Comparison of ENCODE assay signal across 13 cellular contexts in the genomic region with DNA sequence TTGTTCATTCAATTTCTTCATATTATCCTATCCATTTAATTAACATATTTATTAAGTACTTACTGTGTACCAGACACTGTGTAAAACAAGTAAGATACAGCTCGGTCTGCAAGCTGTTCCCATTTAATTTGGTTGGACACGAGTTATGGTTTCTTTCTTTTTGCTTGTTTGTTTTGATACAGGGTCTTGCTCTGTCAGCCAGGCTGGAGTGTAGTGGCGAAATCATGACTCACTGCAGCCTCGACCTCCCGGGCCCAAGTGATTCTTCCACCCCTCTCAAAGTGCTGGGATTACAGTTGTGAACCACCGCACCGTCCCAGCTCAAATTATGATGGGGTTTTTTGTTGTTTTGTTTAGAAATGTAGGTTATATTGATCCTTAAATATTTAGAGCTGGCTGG. TPM values are rescaled to one million over a fixed set of nuclear protein-coding genes. Genes with fewer than 3 reads are reported as not detected.
DNase-seq lines count a peak whose midpoint lies in the region; ATAC-seq, FAIRE-seq and TF ChIP-seq lines count a peak whose summit lies in the region.
"Had no signal": no experiment of that assay in that cellular context is flagged by ENCODE, and none has a peak within 500 bp of the region (broad histone marks: within the 10 kb centered on the region; RNA-seq: fewer than 3 reads in every experiment).

No MANE protein-coding gene starts in this region.

- no peak for FAIRE-seq in A549 (lab: Jason Lieb, UNC)

- peaks cover 22% of the 10 kb centered on the region for H3K36me3 ChIP-seq in MG63
- H3K36me3 ChIP-seq: transverse colon had no signal

- POLR2A ChIA-PET in A549 (lab: Yijun Ruan, JAX), result interaction anchor here (0.7 to 2.0 kb wide), 3 partner anchors 9 to 97 kb away, joined by 3 to 7 read pairs (median 3); a partner anchor contains a TSS

- no peak for TF ChIP-seq EP300 in A549 (IDR thresholded peaks at IDR 0.05)

- no peak overlapping the region for H3K27ac ChIP-seq in A549
- H3K27ac ChIP-seq: PC-9, VCaP had no signal

- CTCF ChIA-PET in A549 (lab: Yijun Ruan, JAX), result interaction anchor here (1.2 to 3.4 kb wide), 4 partner anchors 10 to 115 kb away, joined by 3 to 18 read pairs (median 4); no protein-coding TSS in a partner anchor

- H3K9me3 ChIP-seq in A549 (0 out of 3 replicates have a peak, but pooled peaks cover 6% of the 10 kb centered on the region), MG63 (no peaks in the 10 kb centered on the region)
- H3K9me3 ChIP-seq: transverse colon had no signal

- no peak for TF ChIP-seq RAD21 in A549 (conservative IDR thresholded peaks at IDR 0.05 in 1 of 2, IDR thresholded peaks at IDR 0.05 in 1 of 2)

- peaks cover 11% of the 10 kb centered on the region; the same call in 2 of the 3 replicates for H3K4me1 ChIP-seq in A549

- H3K4me3 ChIP-seq in A549 (no peak overlapping the region), MG63 (peak overlapping the region; percentile 5)
- H3K4me3 ChIP-seq: PC-9, transverse colon had no signal

- ATAC-seq in A549 (peak in 1 of 2 experiments; percentile 39; a peak in 1 of 6 replicates), GM21786 (IDR thresholded peaks at IDR 0.05; ENCODE audit: unreplicated experiment) (no peak)

- 40% methylated on average over 7 of the region's 7 CpGs for WGBS in A549 (ENCODE audit: missing lambda C conversion rate)

- H3K4me2 ChIP-seq in A549, result peak overlapping the region; percentile 16; the same call in 2 of the 3 replicates
- H3K4me2 ChIP-seq: PC-9 had no signal

- TF ChIP-seq CTCF in A549 (IDR thresholded peaks at IDR 0.05), result no peak

- DNase-seq in A549 (ENCODE audit: low read depth in 1 of 2, low spot score in 1 of 2), result no peak
- peak; percentile 87 for DNase-seq in MG63
- peak; percentile 74 for DNase-seq in dedifferentiated amniotic fluid mesenchymal stem cell (ENCODE audit: extremely low spot score)
- peak; percentile 30 for DNase-seq in mucosa of gallbladder (ENCODE audit: low spot score)
- DNase-seq in activated naive CD4-positive, alpha-beta T cell treated with Interleukin-2 at 50 U/mL for 16 hours, result no peak
- no peak for DNase-seq in stimulated activated naive CD4-positive, alpha-beta T cell treated with Interleukin-2 at 50 U/mL for 16 hours (lab: John Stamatoyannopoulos, UW)
- no peak for DNase-seq in activated CD4-positive, alpha-beta T cell treated with anti-CD3 and anti-CD28 coated beads, Interleukin-2, amount 50 U/mL, for 4 hours
- DNase-seq: NCI-H1092; stimulated activated CD4-positive, alpha-beta T cell treated with anti-CD3 and anti-CD28 coated beads, Interleukin-2, amount 100 ng/mL, for 24 hours; transverse colon had no signal

- TF ChIP-seq POLR2A in A549 (IDR thresholded peaks at IDR 0.05; ENCODE audit: low read length), result no peak

- no peaks in the 10 kb centered on the region for H3K27me3 ChIP-seq in MG63
- H3K27me3 ChIP-seq: transverse colon had no signal

TF ChIP-seq in A549, 52 proteins besides CTCF, POLR2A, EP300 and RAD21:
- no peak for TF ChIP-seq FOSL2 (IDR thresholded peaks at IDR 0.05)
- no peak for TF ChIP-seq FOSL2 (CRISPR knock-in tag; IDR thresholded peaks at IDR 0.05)
- TF ChIP-seq, protein P1, sequence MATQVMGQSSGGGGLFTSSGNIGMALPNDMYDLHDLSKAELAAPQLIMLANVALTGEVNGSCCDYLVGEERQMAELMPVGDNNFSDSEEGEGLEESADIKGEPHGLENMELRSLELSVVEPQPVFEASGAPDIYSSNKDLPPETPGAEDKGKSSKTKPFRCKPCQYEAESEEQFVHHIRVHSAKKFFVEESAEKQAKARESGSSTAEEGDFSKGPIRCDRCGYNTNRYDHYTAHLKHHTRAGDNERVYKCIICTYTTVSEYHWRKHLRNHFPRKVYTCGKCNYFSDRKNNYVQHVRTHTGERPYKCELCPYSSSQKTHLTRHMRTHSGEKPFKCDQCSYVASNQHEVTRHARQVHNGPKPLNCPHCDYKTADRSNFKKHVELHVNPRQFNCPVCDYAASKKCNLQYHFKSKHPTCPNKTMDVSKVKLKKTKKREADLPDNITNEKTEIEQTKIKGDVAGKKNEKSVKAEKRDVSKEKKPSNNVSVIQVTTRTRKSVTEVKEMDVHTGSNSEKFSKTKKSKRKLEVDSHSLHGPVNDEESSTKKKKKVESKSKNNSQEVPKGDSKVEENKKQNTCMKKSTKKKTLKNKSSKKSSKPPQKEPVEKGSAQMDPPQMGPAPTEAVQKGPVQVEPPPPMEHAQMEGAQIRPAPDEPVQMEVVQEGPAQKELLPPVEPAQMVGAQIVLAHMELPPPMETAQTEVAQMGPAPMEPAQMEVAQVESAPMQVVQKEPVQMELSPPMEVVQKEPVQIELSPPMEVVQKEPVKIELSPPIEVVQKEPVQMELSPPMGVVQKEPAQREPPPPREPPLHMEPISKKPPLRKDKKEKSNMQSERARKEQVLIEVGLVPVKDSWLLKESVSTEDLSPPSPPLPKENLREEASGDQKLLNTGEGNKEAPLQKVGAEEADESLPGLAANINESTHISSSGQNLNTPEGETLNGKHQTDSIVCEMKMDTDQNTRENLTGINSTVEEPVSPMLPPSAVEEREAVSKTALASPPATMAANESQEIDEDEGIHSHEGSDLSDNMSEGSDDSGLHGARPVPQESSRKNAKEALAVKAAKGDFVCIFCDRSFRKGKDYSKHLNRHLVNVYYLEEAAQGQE (IDR thresholded peaks at IDR 0.05), result no peak
- TF ChIP-seq NPAS2 (CRISPR knock-in tag; IDR thresholded peaks at IDR 0.05; ENCODE audit: borderline replicate concordance), result no peak
- no peak for TF ChIP-seq FOXS1 (CRISPR knock-in tag; IDR thresholded peaks at IDR 0.05)
- no peak for TF ChIP-seq ZNF302 (CRISPR knock-in tag; IDR thresholded peaks at IDR 0.05)
- TF ChIP-seq, protein P2, sequence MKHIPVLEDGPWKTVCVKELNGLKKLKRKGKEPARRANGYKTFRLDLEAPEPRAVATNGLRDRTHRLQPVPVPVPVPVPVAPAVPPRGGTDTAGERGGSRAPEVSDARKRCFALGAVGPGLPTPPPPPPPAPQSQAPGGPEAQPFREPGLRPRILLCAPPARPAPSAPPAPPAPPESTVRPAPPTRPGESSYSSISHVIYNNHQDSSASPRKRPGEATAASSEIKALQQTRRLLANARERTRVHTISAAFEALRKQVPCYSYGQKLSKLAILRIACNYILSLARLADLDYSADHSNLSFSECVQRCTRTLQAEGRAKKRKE (CRISPR knock-in tag; IDR thresholded peaks at IDR 0.05; ENCODE audit: low read depth), result no peak
- no peak for TF ChIP-seq MAFK (IDR thresholded peaks at IDR 0.05; ENCODE audit: partially characterized antibody)

RNA-seq across cellular contexts. Expression of a gene that starts 9.0 kb away (rescaled TPM):
- 46.6 and 50.8 TPM in 2 replicates for polyA plus RNA-seq in A549 (2011; rRNA removed)
- polyA plus RNA-seq in A549 (2012; cell fraction: cytosol; rRNA removed), result 14.3 and 20.5 TPM in 2 replicates
- 9.4 and 12.9 TPM in 2 replicates for polyA plus RNA-seq in A549 (2012; cell fraction: nucleus; rRNA removed)
- polyA plus RNA-seq in A549 (2017; fragmentation: RNase III; extraction: RNeasy Plus Mini Kit Qiagen cat#74134 plus additional on column Dnase treatment), result 25.3 to 31.6 TPM (median 30.5 TPM) in 3 replicates
- polyA minus RNA-seq in A549 (2011; rRNA and poly(A)+ RNA removed), result 37.4 and 37.7 TPM in 2 replicates
- 56.3 and 58.5 TPM in 2 replicates for total RNA-seq in MG63 (2014; rRNA removed; shearing (Covaris generic); ENCODE audit: low replicate concordance)
- total RNA-seq in mucosa of gallbladder, result 126 TPM

Comparison
In these comparisons a context has a peak if more than half of its experiments do, and no peak if none do; other contexts are left out.
1. DNase-seq: peak in MG63 (single experiment), dedifferentiated amniotic fluid mesenchymal stem cell (single experiment) and mucosa of gallbladder (single experiment); none in A549 (0 of 2), activated naive CD4-positive, alpha-beta T cell treated with Interleukin-2 at 50 U/mL for 16 hours (single experiment), stimulated activated naive CD4-positive, alpha-beta T cell treated with Interleukin-2 at 50 U/mL for 16 hours (single experiment) and activated CD4-positive, alpha-beta T cell treated with anti-CD3 and anti-CD28 coated beads, Interleukin-2, amount 50 U/mL, for 4 hours (0 of 2).